In the genomic region with DNA sequence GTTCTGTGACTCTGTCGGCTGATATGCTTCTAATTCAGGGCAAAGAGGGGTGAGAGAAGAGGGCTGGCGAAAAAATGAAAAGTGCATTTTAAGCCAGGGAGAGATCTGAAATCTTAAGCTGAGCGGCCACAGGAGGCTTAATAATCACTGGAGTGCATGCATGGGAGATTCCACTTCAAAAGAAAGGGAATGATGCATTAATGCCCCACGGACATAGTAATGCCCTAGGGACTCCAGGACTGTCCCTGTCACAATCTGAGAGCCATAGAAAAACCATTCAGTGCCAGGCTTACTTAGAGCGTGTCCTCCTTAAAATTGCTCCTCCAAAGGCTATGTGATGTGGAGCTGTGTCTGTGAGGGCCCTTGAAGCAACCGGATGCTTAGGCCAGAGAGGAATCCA, we compare ENCODE assay signal across 32 cellular contexts.
"Had no signal": no experiment of that assay in that cellular context is flagged by ENCODE, and none has a peak within 500 bp of the region (broad histone marks: within the 10 kb centered on the region; RNA-seq: fewer than 3 reads in every experiment).

No MANE protein-coding gene starts in this region.

- H3K4me1 Mint-ChIP-seq: activated CD4-positive, alpha-beta memory T cell treated with anti-CD3 and anti-CD28 coated beads, Interleukin-2, amount 10 ng/mL, durations not matched to agents 7 days and 5 days; activated CD4-positive, alpha-beta T cell treated with anti-CD3 and anti-CD28 coated beads for 36 hours; activated naive CD4-positive, alpha-beta T cell treated with anti-CD3 and anti-CD28 coated beads, Interleukin-2, amount 50 U/mL, for 24 hours; activated naive CD8-positive, alpha-beta T cell treated with anti-CD3 and anti-CD28 coated beads, Interleukin-2, amount 10 ng/mL, durations not matched to agents 7 days and 5 days had no signal

- H3K4me1 ChIP-seq: breast epithelium, Peyer's patch had no signal

- H3K27me3 ChIP-seq: body of pancreas, breast epithelium, Peyer's patch, SJSA1 had no signal

- H3K4me2 ChIP-seq: SK-N-SH had no signal

- H3K9me2 ChIP-seq: SK-N-SH had no signal

- DNase-seq: activated CD4-positive, alpha-beta memory T cell treated with anti-CD3 and anti-CD28 coated beads, Interleukin-2, amount 10 ng/mL, durations not matched to agents 7 days and 5 days; activated CD4-positive, alpha-beta T cell treated with anti-CD3 and anti-CD28 coated beads for 36 hours; activated CD4-positive, alpha-beta T cell treated with anti-CD3 and anti-CD28 coated beads, Interleukin-2, amount 50 U/mL, for 1 hour; activated gamma-delta T cell; activated naive CD4-positive, alpha-beta T cell treated with Interleukin-2 at 50 U/mL for 16 hours; activated naive CD8-positive, alpha-beta T cell treated with anti-CD3 and anti-CD28 coated beads, Interleukin-2, amount 10 ng/mL, durations not matched to agents 7 days and 5 days; activated T-cell treated with anti-CD3 and anti-CD28 coated beads, Interleukin-2, amount 50 U/mL, for 24 hours; body of pancreas; caudate nucleus; cerebellar nuclear complex; NCI-H1048; NCI-H187 treated with DMSO at 0.1 percent for 48 hours; NCI-H2081; NCI-H345; NCI-H524 treated with DMSO at 0.1 percent for 48 hours; NCI-H748 treated with DMSO at 0.1 percent for 48 hours; NK-92 treated with Interleukin-12 subunit alpha and Interleukin-12 subunit beta, amount 100 ng/mL, for 24 hours; PC-3; Peyer's patch; RPMI8226; SHP77 treated with DMSO at 0.1 percent for 48 hours; SK-N-SH had no signal

- H3K9ac ChIP-seq: SK-N-SH had no signal

- H3K4me3 Mint-ChIP-seq: activated CD4-positive, alpha-beta memory T cell treated with anti-CD3 and anti-CD28 coated beads, Interleukin-2, amount 10 ng/mL, durations not matched to agents 7 days and 5 days; activated CD4-positive, alpha-beta T cell treated with anti-CD3 and anti-CD28 coated beads for 36 hours; activated naive CD4-positive, alpha-beta T cell treated with anti-CD3 and anti-CD28 coated beads, Interleukin-2, amount 50 U/mL, for 24 hours; activated naive CD8-positive, alpha-beta T cell treated with anti-CD3 and anti-CD28 coated beads, Interleukin-2, amount 10 ng/mL, durations not matched to agents 7 days and 5 days; activated T-cell treated with anti-CD3 and anti-CD28 coated beads, Interleukin-2, amount 50 U/mL, for 24 hours; T-helper 1 cell treated with Interleukin-12 subunit alpha and Interleukin-12 subunit beta and Interleukin-4 antibody, amounts not matched to agents 30 μg/mL and 1 μg/mL, for 36 hours; T-helper 2 cell treated with Interferon-gamma antibody and Interleukin-4, amounts not matched to agents 5 μg/mL and 100 μg/mL, for 36 hours; WTC11 had no signal

- FAIRE-seq: K562, TTC549 had no signal

- H3K27ac Mint-ChIP-seq: activated CD4-positive, alpha-beta memory T cell treated with anti-CD3 and anti-CD28 coated beads, Interleukin-2, amount 10 ng/mL, durations not matched to agents 7 days and 5 days; activated CD4-positive, alpha-beta T cell treated with anti-CD3 and anti-CD28 coated beads for 36 hours; activated naive CD4-positive, alpha-beta T cell treated with anti-CD3 and anti-CD28 coated beads, Interleukin-2, amount 50 U/mL, for 24 hours; activated naive CD8-positive, alpha-beta T cell treated with anti-CD3 and anti-CD28 coated beads, Interleukin-2, amount 10 ng/mL, durations not matched to agents 7 days and 5 days; activated T-cell treated with anti-CD3 and anti-CD28 coated beads, Interleukin-2, amount 50 U/mL, for 24 hours; activated T-helper 2 cell treated with anti-CD3 and anti-CD28 coated beads, Interferon-gamma antibody, Interleukin-2, Interleukin-4, amounts not matched to agents 10 μg/mL and 5 μg/mL and 100 μg/mL, durations not matched to agents 14 hours and 24 hours and 36 hours; T-helper 1 cell treated with Interleukin-12 subunit alpha and Interleukin-12 subunit beta and Interleukin-4 antibody, amounts not matched to agents 30 μg/mL and 1 μg/mL, for 36 hours; T-helper 2 cell treated with Interferon-gamma antibody and Interleukin-4, amounts not matched to agents 5 μg/mL and 100 μg/mL, for 36 hours; WTC11 had no signal

- H3K4me3 ChIP-seq: body of pancreas, breast epithelium, K562, Peyer's patch, SJSA1 had no signal

- H3K36me3 ChIP-seq: breast epithelium, Peyer's patch, SJSA1 had no signal

- H3K27ac ChIP-seq: body of pancreas, breast epithelium, Peyer's patch, SJSA1 had no signal

- H3K9me3 ChIP-seq: body of pancreas, breast epithelium, Peyer's patch, SK-N-SH had no signal

- H3K36me3 Mint-ChIP-seq: WTC11 had no signal

- ATAC-seq: activated CD4-positive, alpha-beta T cell treated with anti-CD3 and anti-CD28 coated beads for 36 hours; activated CD4-positive, CD25-positive, alpha-beta regulatory T cell treated with anti-CD3 and anti-CD28 coated beads, Interleukin-2, amount 50 U/mL, for 24 hours; body of pancreas; K562; PC-3; WTC11 had no signal
